23 cellular contexts compared by ENCODE assay signal in the genomic region with DNA sequence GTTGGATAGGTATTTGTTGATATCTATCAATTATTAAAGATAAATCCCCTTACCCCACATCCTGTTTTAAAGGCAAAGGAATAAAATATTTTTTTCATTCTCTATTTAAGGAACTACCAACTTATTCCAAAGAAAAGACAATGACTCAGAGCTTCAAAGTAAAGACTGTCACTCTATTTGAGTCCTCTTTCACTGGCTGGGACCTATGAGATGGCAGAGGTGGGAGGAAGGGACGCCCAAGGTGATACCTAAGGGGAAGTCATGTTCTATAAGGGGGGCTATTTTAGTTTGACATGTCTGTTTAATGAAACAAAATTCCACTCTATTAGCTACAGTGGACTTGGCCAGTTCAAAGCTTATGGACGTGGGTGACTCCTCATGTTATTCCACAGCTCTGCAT.
A peak's percentile ranks its signal among the peaks of the same experiment; 100 is the strongest.
DNase-seq lines count a peak whose midpoint lies in the region; ATAC-seq and TF ChIP-seq lines count a peak whose summit lies in the region.
"Had no signal": no experiment of that assay in that cellular context is flagged by ENCODE, and none has a peak within 500 bp of the region (broad histone marks: within the 10 kb centered on the region; RNA-seq: fewer than 3 reads in every experiment).

No MANE protein-coding gene starts in this region.

- H3K36me3 ChIP-seq in endodermal cell (ENCODE audit: control insufficient read depth, insufficient read depth, low read length) (no peaks in the 10 kb centered on the region), psoas muscle (ENCODE audit: insufficient read depth in 1 of 2, low read depth in 1 of 2) (peaks cover 0 to 15% of the 10 kb centered on the region in 2 donors), smooth muscle cell (ENCODE audit: low read depth) (no peaks in the 10 kb centered on the region)
- H3K36me3 ChIP-seq: BE2C, HAP-1 had no signal

- H3K9me3 ChIP-seq in endodermal cell (ENCODE audit: control insufficient read depth, low read length), result no peaks in the 10 kb centered on the region
- H3K9me3 ChIP-seq in psoas muscle, result no peaks in the 10 kb centered on the region
- no peaks in the 10 kb centered on the region for H3K9me3 ChIP-seq in smooth muscle cell (replicated peaks; ENCODE audit: low read depth)
- H3K9me3 ChIP-seq: A549; BE2C; BLaER1 treated with 17β-estradiol and CSF1 and Interleukin-3, amounts not matched to agents 10 nM and 100 nM; HAP-1 had no signal

- CTCF ChIA-PET in WTC11 (lab: Charles Lee), result interaction anchor here (1.2 kb wide), 1 partner anchor 152 kb away, joined by 4 read pairs; no protein-coding TSS in a partner anchor

- no peaks in the 10 kb centered on the region for H3K9me3 Mint-ChIP-seq in WTC11
- H3K9me3 Mint-ChIP-seq in endodermal cell, result no peaks in the 10 kb centered on the region
- H3K9me3 Mint-ChIP-seq: CD14-positive monocyte, GM23338, HFFc6 had no signal

- ATAC-seq in WTC11 (no peak), psoas muscle (peak in 3 of 4 donors; percentile 53 to 68 (median 61))
- ATAC-seq: A549 had no signal

- H3K27me3 ChIP-seq in endodermal cell (ENCODE audit: control insufficient read depth, insufficient read depth, low read length, poor library complexity, severe bottlenecking) (no peaks in the 10 kb centered on the region), psoas muscle (ENCODE audit: insufficient read depth in 3 of 3, low read length in 2 of 3) (no peaks in the 10 kb centered on the region), smooth muscle cell (ENCODE audit: low read depth) (no peaks in the 10 kb centered on the region)
- H3K27me3 ChIP-seq: BE2C had no signal

- peaks cover 35% of the 10 kb centered on the region for H3K4me1 ChIP-seq in endodermal cell (ENCODE audit: control insufficient read depth, insufficient read depth, low read length)
- peaks cover 18% of the 10 kb centered on the region for H3K4me1 ChIP-seq in psoas muscle
- H3K4me1 ChIP-seq in smooth muscle cell (ENCODE audit: low read depth), result peaks cover 16% of the 10 kb centered on the region
- H3K4me1 ChIP-seq: A549 had no signal

- H2AFZ ChIP-seq in smooth muscle cell (ENCODE audit: low read depth), result no peak overlapping the region
- H2AFZ ChIP-seq: GM23338 had no signal

- H3K4me3 Mint-ChIP-seq in WTC11 (no peak overlapping the region), endodermal cell (peak overlapping the region; percentile 10)
- H3K4me3 Mint-ChIP-seq: CD14-positive monocyte; CD4-positive, alpha-beta memory T cell; GM23338; HFFc6 had no signal

- no peaks in the 10 kb centered on the region for H3K79me2 ChIP-seq in smooth muscle cell (ENCODE audit: low read depth)

- 81% methylated on average over 2 of the region's 2 CpGs; no CpG with 5 or more reads in 1 of the 2 experiments for WGBS in endodermal cell (ENCODE audit: insufficient coverage in 1 of 2, insufficient read length in 1 of 2), 2 experiments
- WGBS in psoas muscle, 3 donors, result 83 to 94% (median 86%) methylated on average over 2 of the region's 2 CpGs
- WGBS in smooth muscle cell (ENCODE audit: low lambda C conversion rate), result 91% methylated on average over 2 of the region's 2 CpGs

- no peak overlapping the region for H3K4me3 ChIP-seq in endodermal cell (ENCODE audit: low read length)
- no peak overlapping the region for H3K4me3 ChIP-seq in psoas muscle
- H3K4me3 ChIP-seq in smooth muscle cell, result no peak overlapping the region
- H3K4me3 ChIP-seq: A549; BLaER1 treated with 17β-estradiol and CSF1 and Interleukin-3, amounts not matched to agents 10 nM and 100 nM; GM23338; HAP-1 had no signal

- DNase-seq in CD1c-positive myeloid dendritic cell (ENCODE audit: extremely low spot score) (peak; percentile 38), WTC11 (ENCODE audit: low spot score) (no peak), endodermal cell (no peak), psoas muscle (no peak), smooth muscle cell (lab: John Stamatoyannopoulos, UW; ENCODE audit: unreplicated experiment) (no peak), NCI-H2107 treated with DMSO at 0.1 percent for 48 hours (lab: John Stamatoyannopoulos, UW; ENCODE audit: unreplicated experiment) (no peak), NCI-H128 (lab: John Stamatoyannopoulos, UW; ENCODE audit: unreplicated experiment) (no peak)
- DNase-seq: 8988T; ACHN; AML-193; BE2C; Calu3; CD4-positive, alpha-beta memory T cell; COR-L47; DMS53; DMS79 treated with DMSO at 0.1 percent for 48 hours; GF-D8; HFFc6 had no signal

- no peak overlapping the region for H3K9ac ChIP-seq in endodermal cell (ENCODE audit: extremely low read depth, low read length, poor library complexity, severe bottlenecking)
- no peak overlapping the region for H3K9ac ChIP-seq in smooth muscle cell (ENCODE audit: low read depth)
- H3K9ac ChIP-seq: BLaER1 treated with 17β-estradiol and CSF1 and Interleukin-3, amounts not matched to agents 10 nM and 100 nM had no signal

- H3K4me1 Mint-ChIP-seq in WTC11 (peaks cover 61% of the 10 kb centered on the region), endodermal cell (peaks cover 69% of the 10 kb centered on the region)
- H3K4me1 Mint-ChIP-seq: CD4-positive, alpha-beta memory T cell had no signal

- H3K27ac Mint-ChIP-seq in WTC11 (peak overlapping the region; percentile 69; the same call in 1 of the 2 replicates), endodermal cell (peak overlapping the region; percentile 69)
- H3K27ac Mint-ChIP-seq: CD4-positive, alpha-beta memory T cell; HFFc6 had no signal

- H3K4me2 ChIP-seq in smooth muscle cell, result no peak overlapping the region
- H3K4me2 ChIP-seq: A549 had no signal

- TF ChIP-seq CTCF in WTC11 (IDR thresholded peaks at IDR 0.05) (no peak), endodermal cell (conservative IDR thresholded peaks at IDR 0.05) (no peak), psoas muscle (IDR thresholded peaks at IDR 0.05) (no peak), smooth muscle cell (IDR thresholded peaks at IDR 0.05; ENCODE audit: borderline replicate concordance, insufficient read depth, poor library complexity, severe bottlenecking) (no peak)

- no peaks in the 10 kb centered on the region for H4K20me1 ChIP-seq in smooth muscle cell (ENCODE audit: low read depth)
- H4K20me1 ChIP-seq: BLaER1 treated with 17β-estradiol and CSF1 and Interleukin-3, amounts not matched to agents 10 nM and 100 nM had no signal

- H3K27me3 Mint-ChIP-seq in WTC11 (ENCODE audit: low read depth), result no peaks in the 10 kb centered on the region
- H3K27me3 Mint-ChIP-seq in endodermal cell (ENCODE audit: insufficient read depth), result no peaks in the 10 kb centered on the region

- H3F3A ChIP-seq in smooth muscle cell (ENCODE audit: low read depth), result no peaks in the 10 kb centered on the region

- H3K36me3 Mint-ChIP-seq in WTC11 (no peaks in the 10 kb centered on the region), endodermal cell (ENCODE audit: low read depth) (no peaks in the 10 kb centered on the region)
- H3K36me3 Mint-ChIP-seq: CD14-positive monocyte; CD4-positive, alpha-beta memory T cell had no signal

- intact Hi-C loops in psoas muscle (cut with DNase I), result no loop called here

- H3K27ac ChIP-seq in endodermal cell (ENCODE audit: low read depth, low read length), result no peak overlapping the region
- H3K27ac ChIP-seq in psoas muscle, result no peak overlapping the region
- H3K27ac ChIP-seq in smooth muscle cell (ENCODE audit: low read depth), result no peak overlapping the region
- H3K27ac ChIP-seq: A549; BLaER1 treated with 17β-estradiol and CSF1 and Interleukin-3, amounts not matched to agents 10 nM and 100 nM had no signal

- POLR2A ChIA-PET in WTC11 (lab: Charles Lee), result no interaction called here

TF ChIP-seq in WTC11, 78 proteins besides CTCF, POLR2A, EP300 and RAD21 (continues in another document):
- TF ChIP-seq, protein P1, sequence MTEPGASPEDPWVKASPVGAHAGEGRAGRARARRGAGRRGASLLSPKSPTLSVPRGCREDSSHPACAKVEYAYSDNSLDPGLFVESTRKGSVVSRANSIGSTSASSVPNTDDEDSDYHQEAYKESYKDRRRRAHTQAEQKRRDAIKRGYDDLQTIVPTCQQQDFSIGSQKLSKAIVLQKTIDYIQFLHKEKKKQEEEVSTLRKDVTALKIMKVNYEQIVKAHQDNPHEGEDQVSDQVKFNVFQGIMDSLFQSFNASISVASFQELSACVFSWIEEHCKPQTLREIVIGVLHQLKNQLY (CRISPR knock-in tag; IDR thresholded peaks at IDR 0.05), result no peak
- TF ChIP-seq CDX4 (CRISPR knock-in tag; IDR thresholded peaks at IDR 0.05; ENCODE audit: borderline replicate concordance) (no peak), ATF6 (CRISPR knock-in tag; IDR thresholded peaks at IDR 0.05) (no peak), ZNF232 (CRISPR knock-in tag; IDR thresholded peaks at IDR 0.05) (no peak), OVOL2 (CRISPR knock-in tag; IDR thresholded peaks at IDR 0.05; ENCODE audit: borderline replicate concordance) (no peak), ATF1 (CRISPR knock-in tag; IDR thresholded peaks at IDR 0.05) (no peak), ZNF671 (CRISPR knock-in tag; IDR thresholded peaks at IDR 0.05) (no peak)
